ENCODE assay signal across 8 cellular contexts in genomic region chr22:45006873-45007246, GRCh38. TPM values are rescaled to one million over a fixed set of nuclear protein-coding genes. Genes with fewer than 3 reads are reported as not detected.
A peak's percentile ranks its signal among the peaks of the same experiment; 100 is the strongest.
DNase-seq lines count a peak whose midpoint lies in the region; ATAC-seq, FAIRE-seq and TF ChIP-seq lines count a peak whose summit lies in the region.

No MANE protein-coding gene starts in this region.

- H3K9ac ChIP-seq in endothelial cell of umbilical vein (replicated peaks; ENCODE audit: extremely low read depth, insufficient read depth, low read length), result no peak overlapping the region
- no peak overlapping the region for H3K9ac ChIP-seq in PC-3 (ENCODE audit: low read length)

- H3K27me3 ChIP-seq in endothelial cell of umbilical vein (ENCODE audit: control insufficient read depth in 2 of 2, insufficient read depth in 2 of 2, low read length in 2 of 2) (peaks cover 42 to 47% of the 10 kb centered on the region in 2 experiments), PC-3 (ENCODE audit: low read length) (peaks cover 57% of the 10 kb centered on the region)

- H3K27ac Mint-ChIP-seq in natural killer cell treated with Interleukin-12 subunit alpha and Interleukin-12 subunit beta and Interleukin-15 and Interleukin-18, amount 100 ng/mL, for 72 hours, result no peak overlapping the region
- peak overlapping the region; percentile 79 for H3K27ac Mint-ChIP-seq in type B pancreatic cell
- no peak overlapping the region for H3K27ac Mint-ChIP-seq in activated CD4-positive, alpha-beta T cell treated with anti-CD3 and anti-CD28 coated beads, Interleukin-2, amount 10 ng/mL, durations not matched to agents 24 days and 14 days

- H3K4me3 ChIP-seq in endothelial cell of umbilical vein (replicated peaks in 1 of 3; ENCODE audit: insufficient read depth in 1 of 3, low read depth in 1 of 3, low read length in 3 of 3) (no peak overlapping the region), PC-3 (ENCODE audit: low read length) (no peak overlapping the region)

- dilution Hi-C loops in endothelial cell of umbilical vein (cut with MboI; ENCODE audit: extremely low pct_ligation_motif_present, low sequenced_read_pairs), result no loop called here

- H3K79me2 ChIP-seq in endothelial cell of umbilical vein (ENCODE audit: control insufficient read depth, insufficient read depth, low read length) (no peaks in the 10 kb centered on the region), PC-3 (ENCODE audit: low read length) (no peaks in the 10 kb centered on the region)

- H3K36me3 Mint-ChIP-seq in activated T-cell treated with anti-CD3 and anti-CD28 coated beads, Interleukin-2, amount 50 U/mL, for 4 hours (ENCODE audit: insufficient read depth), result no peaks in the 10 kb centered on the region
- peaks cover 6% of the 10 kb centered on the region for H3K36me3 Mint-ChIP-seq in natural killer cell treated with Interleukin-12 subunit alpha and Interleukin-12 subunit beta and Interleukin-15 and Interleukin-18, amount 100 ng/mL, for 72 hours
- peaks cover 4% of the 10 kb centered on the region for H3K36me3 Mint-ChIP-seq in type B pancreatic cell
- H3K36me3 Mint-ChIP-seq in activated CD4-positive, alpha-beta T cell treated with anti-CD3 and anti-CD28 coated beads, Interleukin-2, amount 10 ng/mL, durations not matched to agents 24 days and 14 days (ENCODE audit: low read depth), result peaks cover 2% of the 10 kb centered on the region

- DNase-seq in activated T-cell treated with anti-CD3 and anti-CD28 coated beads, Interleukin-2, amount 50 U/mL, for 4 hours, result no peak
- no peak for DNase-seq in activated T-cell treated with anti-CD3 and anti-CD28 coated beads, Interleukin-2, amount 50 U/mL, for 1 hour
- DNase-seq in endothelial cell of umbilical vein (ENCODE audit: low read depth, low spot score), result no peak
- DNase-seq in natural killer cell treated with Interleukin-12 subunit alpha and Interleukin-12 subunit beta and Interleukin-15 and Interleukin-18, amount 100 ng/mL, for 72 hours (ENCODE audit: low spot score), result no peak
- DNase-seq in type B pancreatic cell (ENCODE audit: extremely low spot score, unreplicated experiment), result no peak
- DNase-seq in activated gamma-delta T cell treated with Interleukin-2 at 50 U/mL for 16 hours, result no peak
- no peak for DNase-seq in activated CD4-positive, alpha-beta T cell treated with anti-CD3 and anti-CD28 coated beads, Interleukin-2, amount 10 ng/mL, durations not matched to agents 24 days and 14 days
- no peak for DNase-seq in PC-3

- POLR2A ChIA-PET in endothelial cell of umbilical vein (lab: Charles Lee), result no interaction called here
- POLR2A ChIA-PET in PC-3 (lab: Charles Lee; ENCODE audit: unreplicated experiment), result interaction anchor here (0.7 kb wide), 1 partner anchor 70 kb away, joined by 4 read pairs; no protein-coding TSS in a partner anchor

- H2AFZ ChIP-seq in endothelial cell of umbilical vein (ENCODE audit: low read depth, low read length) (no peak overlapping the region), PC-3 (ENCODE audit: low read length) (no peak overlapping the region)

- no peaks in the 10 kb centered on the region for H3K9me3 Mint-ChIP-seq in activated T-cell treated with anti-CD3 and anti-CD28 coated beads, Interleukin-2, amount 50 U/mL, for 4 hours
- H3K9me3 Mint-ChIP-seq in natural killer cell treated with Interleukin-12 subunit alpha and Interleukin-12 subunit beta and Interleukin-15 and Interleukin-18, amount 100 ng/mL, for 72 hours, result no peaks in the 10 kb centered on the region
- no peaks in the 10 kb centered on the region for H3K9me3 Mint-ChIP-seq in type B pancreatic cell
- H3K9me3 Mint-ChIP-seq in activated CD4-positive, alpha-beta T cell treated with anti-CD3 and anti-CD28 coated beads, Interleukin-2, amount 10 ng/mL, durations not matched to agents 24 days and 14 days, result no peaks in the 10 kb centered on the region

- no peak for TF ChIP-seq POLR2A in endothelial cell of umbilical vein (IDR thresholded peaks at IDR 0.05; ENCODE audit: low read depth, low read length)

- H4K20me1 ChIP-seq in endothelial cell of umbilical vein (replicated peaks; ENCODE audit: control insufficient read depth, extremely low read depth, insufficient read depth, low read length) (no peaks in the 10 kb centered on the region), PC-3 (ENCODE audit: low read length) (no peaks in the 10 kb centered on the region)

- H3K36me3 ChIP-seq in endothelial cell of umbilical vein (ENCODE audit: control insufficient read depth in 2 of 2, extremely low read depth in 1 of 2, insufficient read depth in 2 of 2, low read length in 2 of 2) (no peaks in the 10 kb centered on the region), PC-3 (ENCODE audit: low read depth, low read length) (no peaks in the 10 kb centered on the region)

- H3F3A ChIP-seq in PC-3 (ENCODE audit: low read length, unreplicated experiment), result no peaks in the 10 kb centered on the region

- H3K4me2 ChIP-seq in endothelial cell of umbilical vein (ENCODE audit: insufficient read depth, low read length) (no peak overlapping the region), PC-3 (ENCODE audit: low read length) (no peak overlapping the region)

- FAIRE-seq in endothelial cell of umbilical vein (lab: Jason Lieb, UNC), result no peak

- intact Hi-C loops in endothelial cell of umbilical vein (cut with micrococcal nuclease) (no loop called here), PC-3 (cut with micrococcal nuclease) (no loop called here)
- intact Hi-C loops in activated CD4-positive, alpha-beta T cell treated with anti-CD3 and anti-CD28 coated beads, Interleukin-2, amount 10 ng/mL, durations not matched to agents 24 days and 14 days (cut with micrococcal nuclease), result no loop called here

- H3K27ac ChIP-seq in endothelial cell of umbilical vein (ENCODE audit: insufficient read depth, low read depth, low read length) (no peak overlapping the region), PC-3 (ENCODE audit: low read length) (no peak overlapping the region)

- no peaks in the 10 kb centered on the region for H3K9me2 ChIP-seq in PC-3 (replicated peaks; ENCODE audit: low read length)

- H3K4me1 ChIP-seq in endothelial cell of umbilical vein (ENCODE audit: control insufficient read depth, extremely low read depth, insufficient read depth, low read length), result peaks cover 10% of the 10 kb centered on the region
- no peaks in the 10 kb centered on the region for H3K4me1 ChIP-seq in PC-3 (ENCODE audit: insufficient read depth, low read length)

- H3K4me3 Mint-ChIP-seq in activated T-cell treated with anti-CD3 and anti-CD28 coated beads, Interleukin-2, amount 50 U/mL, for 4 hours, result peak overlapping the region; percentile 40
- H3K4me3 Mint-ChIP-seq in natural killer cell treated with Interleukin-12 subunit alpha and Interleukin-12 subunit beta and Interleukin-15 and Interleukin-18, amount 100 ng/mL, for 72 hours, result peak overlapping the region; percentile 14
- peak overlapping the region; percentile 91 for H3K4me3 Mint-ChIP-seq in type B pancreatic cell
- H3K4me3 Mint-ChIP-seq in activated CD4-positive, alpha-beta T cell treated with anti-CD3 and anti-CD28 coated beads, Interleukin-2, amount 10 ng/mL, durations not matched to agents 24 days and 14 days, result no peak overlapping the region

- CTCF ChIA-PET in endothelial cell of umbilical vein (lab: Charles Lee), result no interaction called here
- CTCF ChIA-PET in PC-3 (lab: Charles Lee), result no interaction called here

- BruUV-seq in endothelial cell of umbilical vein (replicated peaks; lab: Mats Ljungman, UMichigan) (no TSS peak), PC-3 (replicated peaks; lab: Mats Ljungman, UMichigan) (no TSS peak)

- peaks cover 14% of the 10 kb centered on the region for H3K4me1 Mint-ChIP-seq in activated T-cell treated with anti-CD3 and anti-CD28 coated beads, Interleukin-2, amount 50 U/mL, for 4 hours (ENCODE audit: low read depth)
- peaks cover 9 to 10% of the 10 kb centered on the region in 2 donors for H3K4me1 Mint-ChIP-seq in natural killer cell treated with Interleukin-12 subunit alpha and Interleukin-12 subunit beta and Interleukin-15 and Interleukin-18, amount 100 ng/mL, for 72 hours (ENCODE audit: low read depth in 2 of 2)
- H3K4me1 Mint-ChIP-seq in type B pancreatic cell (ENCODE audit: unreplicated experiment), result peaks cover 34% of the 10 kb centered on the region
- peaks cover 6% of the 10 kb centered on the region for H3K4me1 Mint-ChIP-seq in activated CD4-positive, alpha-beta T cell treated with anti-CD3 and anti-CD28 coated beads, Interleukin-2, amount 10 ng/mL, durations not matched to agents 24 days and 14 days

- no peak for ATAC-seq in activated T-cell treated with anti-CD3 and anti-CD28 coated beads, Interleukin-2, amount 50 U/mL, for 4 hours
- no peak for ATAC-seq in natural killer cell treated with Interleukin-12 subunit alpha and Interleukin-12 subunit beta and Interleukin-15 and Interleukin-18, amount 100 ng/mL, for 72 hours
- ATAC-seq in PC-3, result no peak

- H3K27me3 Mint-ChIP-seq in activated T-cell treated with anti-CD3 and anti-CD28 coated beads, Interleukin-2, amount 50 U/mL, for 4 hours (ENCODE audit: low read depth), result peaks cover 70% of the 10 kb centered on the region
- H3K27me3 Mint-ChIP-seq in natural killer cell treated with Interleukin-12 subunit alpha and Interleukin-12 subunit beta and Interleukin-15 and Interleukin-18, amount 100 ng/mL, for 72 hours, result peaks cover 43 to 61% of the 10 kb centered on the region in 2 donors
- H3K27me3 Mint-ChIP-seq in type B pancreatic cell, result peaks cover 36% of the 10 kb centered on the region
- peaks cover 47% of the 10 kb centered on the region for H3K27me3 Mint-ChIP-seq in activated CD4-positive, alpha-beta T cell treated with anti-CD3 and anti-CD28 coated beads, Interleukin-2, amount 10 ng/mL, durations not matched to agents 24 days and 14 days

- H3K9me3 ChIP-seq in endothelial cell of umbilical vein (replicated peaks; ENCODE audit: control insufficient read depth, insufficient read depth, low read length) (no peaks in the 10 kb centered on the region), PC-3 (ENCODE audit: low read length) (no peaks in the 10 kb centered on the region)

- no peaks in the 10 kb centered on the region for H3K9me1 ChIP-seq in endothelial cell of umbilical vein (replicated peaks; ENCODE audit: control insufficient read depth, extremely low read depth, insufficient read depth, low read length)

- TF ChIP-seq CTCF in endothelial cell of umbilical vein (IDR thresholded peaks at IDR 0.05; ENCODE audit: extremely low read depth in 1 of 2, insufficient read depth in 1 of 2, low read depth in 1 of 2, low read length in 2 of 2) (no peak), type B pancreatic cell (conservative IDR thresholded peaks at IDR 0.05) (no peak), PC-3 (conservative IDR thresholded peaks at IDR 0.05; ENCODE audit: low read depth, low read length) (no peak)

RNA-seq across cellular contexts. Expression of gene PHF21B, which starts 2.9 kb away (rescaled TPM):
- under 1 TPM in 1 of 3 donors, not detected in 2; 0.26 TPM for total RNA-seq in activated T-cell treated with anti-CD3 and anti-CD28 coated beads, Interleukin-2, amount 50 U/mL, for 4 hours
- total RNA-seq in endothelial cell of umbilical vein, result not detected in 2 replicates
- polyA plus RNA-seq in endothelial cell of umbilical vein, result not detected in 2 replicates
- not detected in 2 replicates for polyA plus RNA-seq in endothelial cell of umbilical vein (2011; cell fraction: cytosol; rRNA removed)
- polyA plus RNA-seq in endothelial cell of umbilical vein (2011; cell fraction: nucleus; rRNA removed), result not detected in 2 replicates
- not detected in 2 replicates for polyA plus RNA-seq in endothelial cell of umbilical vein (2012)
- not detected in 2 replicates for polyA minus RNA-seq in endothelial cell of umbilical vein
- polyA minus RNA-seq in endothelial cell of umbilical vein (2011; cell fraction: cytosol; rRNA and poly(A)+ RNA removed), result not detected
- not detected in 2 replicates for polyA minus RNA-seq in endothelial cell of umbilical vein (2011; cell fraction: nucleus; rRNA and poly(A)+ RNA removed)
- total RNA-seq in natural killer cell treated with Interleukin-12 subunit alpha and Interleukin-12 subunit beta and Interleukin-15 and Interleukin-18, amount 100 ng/mL, for 72 hours, result under 1 TPM in 1 of 2 donors, not detected in 1; 0.36 TPM
- 2.1 and 19.0 TPM in 2 replicates for total RNA-seq in type B pancreatic cell (ENCODE audit: low replicate concordance)
- 0.07 TPM in 2 replicates for total RNA-seq in activated CD4-positive, alpha-beta T cell treated with anti-CD3 and anti-CD28 coated beads, Interleukin-2, amount 10 ng/mL, durations not matched to agents 24 days and 14 days
- 0.12 TPM in 1 of 2 replicates, not detected in the other for total RNA-seq in PC-3 (2014; rRNA removed)
